Comparison of ENCODE assay signal across 9 cellular contexts in genomic region chr1:32246888-32247273, GRCh38. TPM values are rescaled to one million over a fixed set of nuclear protein-coding genes. Genes with fewer than 3 reads are reported as not detected.
DNase-seq lines count a peak whose midpoint lies in the region; ATAC-seq and TF ChIP-seq lines count a peak whose summit lies in the region.
"Had no signal": no experiment of that assay in that cellular context is flagged by ENCODE, and none has a peak within 500 bp of the region (broad histone marks: within the 10 kb centered on the region; RNA-seq: fewer than 3 reads in every experiment).

TSS of gene FAM167B (plus strand) at chr1:32247222. CDS start at chr1:32247422, 200 bp downstream.

- intact Hi-C loops in upper lobe of right lung (cut with DNase I): loop anchor here (10.0 kb wide), 1 partner anchor 48 kb away; the partner anchor contains the start of gene HDAC1

- H3K4me3 ChIP-seq in lung (peak within 1 kb of the TSS; percentile 5), upper lobe of right lung (peak within 1 kb of the TSS; percentile 41)
- H3K4me3 ChIP-seq: SK-N-MC had no signal

- WGBS in lung, 2 donors: 45 to 63% methylated on average over 3 of the region's 3 CpGs

- H3K9me3 ChIP-seq in lung (ENCODE audit: control insufficient read depth in 2 of 2, insufficient read depth in 1 of 2, low read length in 1 of 2): no peaks in the 10 kb centered on the region
- no peaks in the 10 kb centered on the region for H3K9me3 ChIP-seq in upper lobe of right lung

- ATAC-seq in lung (ENCODE audit: insufficient read depth, low FRiP score): no peak
- peak; percentile 51 for ATAC-seq in upper lobe of right lung

- peaks cover 57% of the 10 kb centered on the region for H3K4me1 Mint-ChIP-seq in activated CD4-positive, alpha-beta T cell treated with anti-CD3 and anti-CD28 coated beads, Interleukin-2, amount 10 ng/mL, durations not matched to agents 7 days and 5 days
- H3K4me1 Mint-ChIP-seq in chondrocyte (ENCODE audit: low read depth): peaks cover 35% of the 10 kb centered on the region

- POLR2A ChIA-PET in activated CD4-positive, alpha-beta T cell treated with anti-CD3 and anti-CD28 coated beads, Interleukin-2, amount 10 ng/mL, durations not matched to agents 7 days and 5 days (lab: Charles Lee): no interaction called here

- no peaks in the 10 kb centered on the region for H3K27me3 Mint-ChIP-seq in activated CD4-positive, alpha-beta T cell treated with anti-CD3 and anti-CD28 coated beads, Interleukin-2, amount 10 ng/mL, durations not matched to agents 7 days and 5 days
- no peaks in the 10 kb centered on the region for H3K27me3 Mint-ChIP-seq in chondrocyte (ENCODE audit: low read depth)

- peak within 1 kb of the TSS; percentile 59 for H3K4me3 Mint-ChIP-seq in activated CD4-positive, alpha-beta T cell treated with anti-CD3 and anti-CD28 coated beads, Interleukin-2, amount 10 ng/mL, durations not matched to agents 7 days and 5 days
- no peak within 1 kb of the TSS for H3K4me3 Mint-ChIP-seq in chondrocyte (ENCODE audit: unreplicated experiment)

- H3K36me3 Mint-ChIP-seq in activated CD4-positive, alpha-beta T cell treated with anti-CD3 and anti-CD28 coated beads, Interleukin-2, amount 10 ng/mL, durations not matched to agents 7 days and 5 days (ENCODE audit: low read depth): peaks cover 11% of the 10 kb centered on the region
- H3K36me3 Mint-ChIP-seq in chondrocyte (ENCODE audit: low read depth): peaks cover under 1% of the 10 kb centered on the region

- H3K36me3 ChIP-seq in lung (ENCODE audit: control insufficient read depth in 2 of 2, insufficient read depth in 2 of 2, low read length in 2 of 2): no peaks in the 10 kb centered on the region
- no peaks in the 10 kb centered on the region for H3K36me3 ChIP-seq in upper lobe of right lung

- no peak for TF ChIP-seq CTCF in chondrocyte (IDR thresholded peaks at IDR 0.05)
- TF ChIP-seq CTCF in lung (IDR thresholded peaks at IDR 0.05; ENCODE audit: control extremely low read depth, extremely low read depth): no peak
- TF ChIP-seq CTCF in upper lobe of right lung (IDR thresholded peaks at IDR 0.05): no peak

- H3K27ac Mint-ChIP-seq in activated CD4-positive, alpha-beta T cell treated with anti-CD3 and anti-CD28 coated beads, Interleukin-2, amount 10 ng/mL, durations not matched to agents 7 days and 5 days: peak within 1 kb of the TSS; percentile 87
- peak within 1 kb of the TSS; percentile 34 for H3K27ac Mint-ChIP-seq in chondrocyte (ENCODE audit: unreplicated experiment)

- in situ Hi-C loops in ACHN (cut with HindIII; ENCODE audit: low pct_ligation_motif_present, low pct_unique_long_range_greater_than_20kb, low sequenced_read_pairs): no loop called here

- H3K9me3 Mint-ChIP-seq in activated CD4-positive, alpha-beta T cell treated with anti-CD3 and anti-CD28 coated beads, Interleukin-2, amount 10 ng/mL, durations not matched to agents 7 days and 5 days: no peaks in the 10 kb centered on the region
- no peaks in the 10 kb centered on the region for H3K9me3 Mint-ChIP-seq in chondrocyte (ENCODE audit: low read depth)

- H3K4me1 ChIP-seq in lung (ENCODE audit: control insufficient read depth in 2 of 2, insufficient read depth in 2 of 2, low read length in 2 of 2): peaks cover 0 to 20% of the 10 kb centered on the region in 2 donors
- peaks cover 48% of the 10 kb centered on the region for H3K4me1 ChIP-seq in upper lobe of right lung

- no peaks in the 10 kb centered on the region for H3K27me3 ChIP-seq in lung (ENCODE audit: control insufficient read depth, insufficient read depth)
- no peaks in the 10 kb centered on the region for H3K27me3 ChIP-seq in upper lobe of right lung

- CTCF ChIA-PET in activated CD4-positive, alpha-beta T cell treated with anti-CD3 and anti-CD28 coated beads, Interleukin-2, amount 10 ng/mL, durations not matched to agents 7 days and 5 days (lab: Charles Lee): interaction anchor here (0.8 to 4.7 kb wide), 6 partner anchors 7 to 96 kb away, joined by 3 to 52 read pairs (median 3); no protein-coding TSS in a partner anchor

- H3K27ac ChIP-seq in lung (ENCODE audit: low read depth in 1 of 2, low read length in 1 of 2): peak within 1 kb of the TSS; percentile 51 to 79
- H3K27ac ChIP-seq in upper lobe of right lung: peak within 1 kb of the TSS; percentile 75
- H3K27ac ChIP-seq: SK-N-MC had no signal

- DNase-seq in activated CD4-positive, alpha-beta T cell treated with anti-CD3 and anti-CD28 coated beads, Interleukin-2, amount 10 ng/mL, durations not matched to agents 7 days and 5 days: no peak
- DNase-seq in activated CD4-positive, alpha-beta T cell treated with anti-CD3 and anti-CD28 coated beads for 48 hours: no peak
- DNase-seq in chondrocyte (ENCODE audit: low spot score) (no peak), lung (ENCODE audit: low spot score) (no peak), upper lobe of right lung (no peak), ACHN (no peak), H4 (ENCODE audit: low spot score) (no peak)
- no peak for DNase-seq in effector CD4-positive, alpha-beta T cell

RNA-seq across cellular contexts. Expression of gene FAM167B, which starts in this region (rescaled TPM):
- under 1 TPM; 0.58 to 0.87 TPM for total RNA-seq in activated CD4-positive, alpha-beta T cell treated with anti-CD3 and anti-CD28 coated beads, Interleukin-2, amount 10 ng/mL, durations not matched to agents 7 days and 5 days
- total RNA-seq in chondrocyte: 1.4 to 3.1 TPM (median 2.9 TPM) in 3 replicates
- 1 to 10 TPM; 2.6 to 5.4 TPM for total RNA-seq in lung
- 10 to 100 TPM in 1 of 2 donors, 1 to 10 TPM in 1; 5.9 to 30.5 TPM for polyA plus RNA-seq in lung
- total RNA-seq in upper lobe of right lung: 65.9 TPM
- total RNA-seq in H4 (2014; rRNA removed; shearing (Covaris generic)): 0.56 TPM in 1 of 2 replicates, not detected in the other

Comparison
In these comparisons a context has a peak if more than half of its experiments do, and no peak if none do; other contexts are left out.
1. RNA of gene FAM167B (total RNA-seq): 65.9 TPM in upper lobe of right lung (single experiment); 2.6 to 5.4 TPM in lung, 1.4 to 3.1 TPM in chondrocyte, 0.58 to 0.87 TPM in activated CD4-positive, alpha-beta T cell treated with anti-CD3 and anti-CD28 coated beads, Interleukin-2, amount 10 ng/mL, durations not matched to agents 7 days and 5 days and 0.56 TPM in H4; every median in the first group is over 10 times any median in the second.